In genomic region chr14:74324945-74325361, GRCh38 we compare ENCODE assay signal across 8 cellular contexts. TPM values are rescaled to one million over a fixed set of nuclear protein-coding genes. Genes with fewer than 3 reads are reported as not detected.
A peak's percentile ranks its signal among the peaks of the same experiment; 100 is the strongest.
DNase-seq lines count a peak whose midpoint lies in the region; ATAC-seq, FAIRE-seq and TF ChIP-seq lines count a peak whose summit lies in the region.

No MANE protein-coding gene starts in this region.

- DNase-seq in Caco-2, result peak in 1 of 2 experiments; percentile 51
- DNase-seq in HTR-8/SVneo (ENCODE audit: insufficient read length, low spot score), result peak; percentile 87
- DNase-seq in RPMI8226, result peak; percentile 14
- peak; percentile 57 for DNase-seq in fibroblast of the aortic adventitia (ENCODE audit: low read depth)
- DNase-seq in stomach, result no peak
- DNase-seq in activated T-helper 1 cell treated with anti-CD3 and anti-CD28 coated beads, Interleukin-12 subunit alpha, Interleukin-12 subunit beta, Interleukin-2, Interleukin-4 antibody, amounts not matched to agents 30 ng/mL and 10 ng/mL and 1 ng/mL, durations not matched to agents 14 hours and 24 hours and 36 hours (ENCODE audit: low spot score), result no peak

- WGBS in stomach, 5 donors, result 52 to 68% (median 56%) methylated on average over 3 of the region's 3 CpGs

- no TSS peak for BruUV-seq in Caco-2 (replicated peaks; lab: Mats Ljungman, UMichigan)

- no peak overlapping the region for H3K4me3 Mint-ChIP-seq in Caco-2 (ENCODE audit: unreplicated experiment)
- H3K4me3 Mint-ChIP-seq in activated T-helper 1 cell treated with anti-CD3 and anti-CD28 coated beads, Interleukin-12 subunit alpha, Interleukin-12 subunit beta, Interleukin-2, Interleukin-4 antibody, amounts not matched to agents 30 ng/mL and 10 ng/mL and 1 ng/mL, durations not matched to agents 14 hours and 24 hours and 36 hours, result no peak overlapping the region

- no peak overlapping the region for H3K27ac Mint-ChIP-seq in Caco-2 (ENCODE audit: unreplicated experiment)
- no peak overlapping the region for H3K27ac Mint-ChIP-seq in activated T-helper 1 cell treated with anti-CD3 and anti-CD28 coated beads, Interleukin-12 subunit alpha, Interleukin-12 subunit beta, Interleukin-2, Interleukin-4 antibody, amounts not matched to agents 30 ng/mL and 10 ng/mL and 1 ng/mL, durations not matched to agents 14 hours and 24 hours and 36 hours

- no peak for ATAC-seq in GM18502 (IDR thresholded peaks at IDR 0.05; ENCODE audit: poor library complexity, unreplicated experiment)
- no peak for ATAC-seq in GM19455 (IDR thresholded peaks at IDR 0.05; ENCODE audit: unreplicated experiment)

- no peak overlapping the region for H3K27ac ChIP-seq in stomach

- no peak overlapping the region for H3K4me3 ChIP-seq in Caco-2 (ENCODE audit: low read depth, low read length)
- no peak overlapping the region for H3K4me3 ChIP-seq in fibroblast of the aortic adventitia (ENCODE audit: low read depth, low read length)
- no peak overlapping the region for H3K4me3 ChIP-seq in stomach

- FAIRE-seq in HTR-8/SVneo (lab: Jason Lieb, UNC), result no peak

- no peak for TF ChIP-seq EP300 in stomach (IDR thresholded peaks at IDR 0.05)

- intact Hi-C loops in Caco-2 (cut with micrococcal nuclease; ENCODE audit: unreplicated experiment) (loop anchor here (1.0 kb wide), 3 partner anchors 24 to 154 kb away; no protein-coding TSS in a partner anchor), stomach (cut with DNase I; ENCODE audit: low total_unique reads) (no loop called here)
- intact Hi-C loops in activated T-helper 1 cell treated with anti-CD3 and anti-CD28 coated beads, Interleukin-12 subunit alpha, Interleukin-12 subunit beta, Interleukin-2, Interleukin-4 antibody, amounts not matched to agents 30 ng/mL and 10 ng/mL and 1 ng/mL, durations not matched to agents 14 hours and 24 hours and 36 hours (cut with micrococcal nuclease), result no loop called here

- H3K27me3 ChIP-seq in Caco-2 (replicated peaks; ENCODE audit: control insufficient read depth, insufficient read depth, low read length) (no peaks in the 10 kb centered on the region), stomach (peaks cover 0 to 15% (median 0%) of the 10 kb centered on the region in 3 donors)

- H3K27me3 Mint-ChIP-seq in Caco-2 (ENCODE audit: insufficient read depth, unreplicated experiment), result peaks cover 4% of the 10 kb centered on the region
- H3K27me3 Mint-ChIP-seq in activated T-helper 1 cell treated with anti-CD3 and anti-CD28 coated beads, Interleukin-12 subunit alpha, Interleukin-12 subunit beta, Interleukin-2, Interleukin-4 antibody, amounts not matched to agents 30 ng/mL and 10 ng/mL and 1 ng/mL, durations not matched to agents 14 hours and 24 hours and 36 hours (ENCODE audit: insufficient read depth), result peaks cover 7% of the 10 kb centered on the region

- CTCF ChIA-PET in Caco-2 (lab: Charles Lee), result interaction anchor here (1.2 kb wide), 1 partner anchor 21 kb away, joined by 4 read pairs; no protein-coding TSS in a partner anchor

- POLR2A ChIA-PET in Caco-2 (lab: Charles Lee), result no interaction called here

- no peaks in the 10 kb centered on the region for H3K36me3 Mint-ChIP-seq in Caco-2 (ENCODE audit: insufficient read depth, unreplicated experiment)
- H3K36me3 Mint-ChIP-seq in activated T-helper 1 cell treated with anti-CD3 and anti-CD28 coated beads, Interleukin-12 subunit alpha, Interleukin-12 subunit beta, Interleukin-2, Interleukin-4 antibody, amounts not matched to agents 30 ng/mL and 10 ng/mL and 1 ng/mL, durations not matched to agents 14 hours and 24 hours and 36 hours (ENCODE audit: low read depth), result no peaks in the 10 kb centered on the region

- H3K9me3 ChIP-seq in Caco-2 (no peaks in the 10 kb centered on the region), stomach (no peaks in the 10 kb centered on the region)

- H3K36me3 ChIP-seq in Caco-2 (ENCODE audit: control insufficient read depth, insufficient read depth, low read length) (no peaks in the 10 kb centered on the region), stomach (no peaks in the 10 kb centered on the region)

- H3K4me1 ChIP-seq in Caco-2 (peaks cover 8% of the 10 kb centered on the region), stomach (no peaks in the 10 kb centered on the region)

- TF ChIP-seq POLR2A in stomach (IDR thresholded peaks at IDR 0.05), result no peak

- H3K4me1 Mint-ChIP-seq in Caco-2 (ENCODE audit: low read depth, unreplicated experiment), result peaks cover 19% of the 10 kb centered on the region
- H3K4me1 Mint-ChIP-seq in activated T-helper 1 cell treated with anti-CD3 and anti-CD28 coated beads, Interleukin-12 subunit alpha, Interleukin-12 subunit beta, Interleukin-2, Interleukin-4 antibody, amounts not matched to agents 30 ng/mL and 10 ng/mL and 1 ng/mL, durations not matched to agents 14 hours and 24 hours and 36 hours (ENCODE audit: low read depth), result no peaks in the 10 kb centered on the region

- no peaks in the 10 kb centered on the region for H3K9me3 Mint-ChIP-seq in Caco-2 (ENCODE audit: unreplicated experiment)
- no peaks in the 10 kb centered on the region for H3K9me3 Mint-ChIP-seq in activated T-helper 1 cell treated with anti-CD3 and anti-CD28 coated beads, Interleukin-12 subunit alpha, Interleukin-12 subunit beta, Interleukin-2, Interleukin-4 antibody, amounts not matched to agents 30 ng/mL and 10 ng/mL and 1 ng/mL, durations not matched to agents 14 hours and 24 hours and 36 hours

- peak; percentile 76 to 78 for TF ChIP-seq CTCF in Caco-2 (IDR thresholded peaks at IDR 0.05; ENCODE audit: insufficient read depth in 1 of 2, low read depth in 1 of 2, low read length in 1 of 2, severe bottlenecking in 1 of 2, unreplicated experiment in 1 of 2)
- peak; percentile 80 for TF ChIP-seq CTCF in fibroblast of the aortic adventitia (IDR thresholded peaks at IDR 0.05; ENCODE audit: insufficient read depth, low read length)
- peak in 5 of 7 experiments; percentile 27 to 51 (median 36) for TF ChIP-seq CTCF in stomach (IDR thresholded peaks at IDR 0.05)

RNA-seq across cellular contexts. Expression of gene ABCD4, which starts 22.2 kb away (rescaled TPM):
- total RNA-seq in Caco-2 (2022), result 72.8 and 82.1 TPM in 2 replicates
- total RNA-seq in fibroblast of the aortic adventitia (ENCODE audit: low replicate concordance), result 28.2 and 48.5 TPM in 2 replicates
- 100 to 1,000 TPM in 1 of 5 donors, 10 to 100 TPM in 4; 31.3 to 108 (median 44.3) TPM for total RNA-seq in stomach
- 10 to 100 TPM; 18.1 to 32.1 (median 19.7) TPM for polyA plus RNA-seq in stomach
- total RNA-seq in activated T-helper 1 cell treated with anti-CD3 and anti-CD28 coated beads, Interleukin-12 subunit alpha, Interleukin-12 subunit beta, Interleukin-2, Interleukin-4 antibody, amounts not matched to agents 30 ng/mL and 10 ng/mL and 1 ng/mL, durations not matched to agents 14 hours and 24 hours and 36 hours, result 38.8 and 44.4 TPM in 2 replicates

RNA-seq across cellular contexts. Expression of gene VRTN, which starts 23.3 kb away (rescaled TPM):
- total RNA-seq in Caco-2 (2022) (1.7 and 1.8 TPM in 2 replicates), fibroblast of the aortic adventitia (ENCODE audit: low replicate concordance) (not detected in 2 replicates), stomach (not detected)
- not detected for polyA plus RNA-seq in stomach
- total RNA-seq in activated T-helper 1 cell treated with anti-CD3 and anti-CD28 coated beads, Interleukin-12 subunit alpha, Interleukin-12 subunit beta, Interleukin-2, Interleukin-4 antibody, amounts not matched to agents 30 ng/mL and 10 ng/mL and 1 ng/mL, durations not matched to agents 14 hours and 24 hours and 36 hours, result not detected in 2 replicates

Comparison
In these comparisons a context has a peak if more than half of its experiments do, and no peak if none do; other contexts are left out.
1. DNase-seq: peak in HTR-8/SVneo (single experiment), RPMI8226 (single experiment) and fibroblast of the aortic adventitia (single experiment); none in stomach (single experiment) and activated T-helper 1 cell treated with anti-CD3 and anti-CD28 coated beads, Interleukin-12 subunit alpha, Interleukin-12 subunit beta, Interleukin-2, Interleukin-4 antibody, amounts not matched to agents 30 ng/mL and 10 ng/mL and 1 ng/mL, durations not matched to agents 14 hours and 24 hours and 36 hours (single experiment).
2. Peak in every context shown above with its lines, with median percentiles within 50 percentile points of each other: CTCF ChIP-seq.